28 cellular contexts compared by ENCODE assay signal in the genomic region with DNA sequence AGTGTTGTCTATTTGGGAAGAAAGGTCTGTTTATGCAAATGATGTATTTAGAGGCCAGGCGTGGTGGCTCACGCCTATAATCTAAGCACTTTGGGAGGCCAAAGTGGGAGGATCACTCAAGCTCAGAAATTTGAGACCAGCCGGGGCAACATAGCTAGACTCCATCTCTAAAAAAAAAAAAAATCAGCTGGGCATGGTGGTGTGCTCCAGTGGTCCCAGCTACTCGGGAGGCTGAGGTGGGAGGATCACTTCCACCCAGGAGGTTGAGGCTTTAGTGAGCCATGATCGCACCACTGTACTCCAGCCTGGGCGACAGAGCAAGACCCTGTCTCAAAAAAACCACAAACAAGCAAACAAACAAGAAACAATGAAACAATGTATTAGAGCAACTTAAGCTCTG.
"Had no signal": no experiment of that assay in that cellular context is flagged by ENCODE, and none has a peak within 500 bp of the region (broad histone marks: within the 10 kb centered on the region; RNA-seq: fewer than 3 reads in every experiment).

No MANE protein-coding gene starts in this region.

- H3K4me1 Mint-ChIP-seq: naive B cell; naive thymus-derived CD8-positive, alpha-beta T cell had no signal

- H3K36me3 Mint-ChIP-seq: mesothelial cell of epicardium; naive B cell; naive thymus-derived CD8-positive, alpha-beta T cell had no signal

- ATAC-seq: esophagus mucosa; gastrocnemius medialis; heart right ventricle; left cardiac atrium; left lung; left ventricle myocardium superior; lower lobe of right lung; mucosa of descending colon; naive thymus-derived CD8-positive, alpha-beta T cell had no signal

- H3K9me3 Mint-ChIP-seq: mesothelial cell of epicardium had no signal

- H3K36me3 ChIP-seq: colonic mucosa, esophagus squamous epithelium, gastrocnemius medialis, heart right ventricle, left lung, lower lobe of right lung had no signal

- FAIRE-seq: islet of Langerhans, keratinocyte had no signal

- H3K4me3 Mint-ChIP-seq: mesothelial cell of epicardium; naive B cell; naive thymus-derived CD8-positive, alpha-beta T cell had no signal

- H3K4me3 ChIP-seq: colonic mucosa, dorsolateral prefrontal cortex, esophagus squamous epithelium, gastrocnemius medialis, heart right ventricle, left lung, lower lobe of right lung, mucosa of descending colon had no signal

- H3K27ac Mint-ChIP-seq: mesothelial cell of epicardium, naive B cell had no signal

- H3K27me3 ChIP-seq: colonic mucosa, dorsolateral prefrontal cortex, left lung had no signal

- H3K4me1 ChIP-seq: colonic mucosa, esophagus squamous epithelium, gastrocnemius medialis, heart right ventricle, left lung, lower lobe of right lung had no signal

- DNase-seq: colonic mucosa; cortex of kidney; dermis blood vessel endothelial cell; dorsolateral prefrontal cortex; effector CD4-positive, alpha-beta T cell; effector memory CD4-positive, alpha-beta T cell; erythroblast; esophagus squamous epithelium; foreskin fibroblast; foreskin melanocyte; gastrocnemius medialis; glutamatergic neuron; head of caudate nucleus; heart right ventricle; hippocampal formation; left cardiac atrium; left lung; left ventricle myocardium superior; lower lobe of right lung; mesenchymal stem cell; mucosa of descending colon; naive B cell; naive thymus-derived CD8-positive, alpha-beta T cell had no signal

- H3K27ac ChIP-seq: colonic mucosa, dorsolateral prefrontal cortex, epithelial cell of prostate, esophagus squamous epithelium, gastrocnemius medialis, heart right ventricle, left lung, lower lobe of right lung had no signal

- H3K9me3 ChIP-seq: colonic mucosa, esophagus squamous epithelium, gastrocnemius medialis, left lung, lower lobe of right lung, mucosa of descending colon had no signal
